Comparison of ENCODE assay signal across 16 cellular contexts in genomic region chr9:133058550-133059320, GRCh38. TPM values are rescaled to one million over a fixed set of nuclear protein-coding genes. Genes with fewer than 3 reads are reported as not detected.
DNase-seq lines count a peak whose midpoint lies in the region; ATAC-seq and TF ChIP-seq lines count a peak whose summit lies in the region.
"Had no signal": no experiment of that assay in that cellular context is flagged by ENCODE, and none has a peak within 500 bp of the region (broad histone marks: within the 10 kb centered on the region; RNA-seq: fewer than 3 reads in every experiment).

No MANE protein-coding gene starts in this region.

- H3K9ac ChIP-seq in KMS-11, result no peak overlapping the region

- DNase-seq in activated T-cell treated with anti-CD3 and anti-CD28 coated beads, Interleukin-2, amount 50 U/mL, for 24 hours, result no peak
- no peak for DNase-seq in activated T-cell treated with anti-CD3 and anti-CD28 coated beads for 4 hours
- no peak for DNase-seq in activated naive CD8-positive, alpha-beta T cell treated with anti-CD3 and anti-CD28 coated beads for 36 hours
- no peak for DNase-seq in osteocyte (ENCODE audit: extremely low spot score, unreplicated experiment)
- DNase-seq in cardiac septum (ENCODE audit: low spot score), result no peak
- no peak for DNase-seq in left ventricle myocardium superior
- DNase-seq in NCI-H748 (lab: John Stamatoyannopoulos, UW; ENCODE audit: unreplicated experiment), result no peak
- DNase-seq: activated B cell treated with CpG ODN at 0.5 μM for 24 hours, DND-41, left colon, NCI-H1105, NCI-H524, SHP77 treated with DMSO at 0.1 percent for 48 hours, uterus had no signal

- peaks cover 43% of the 10 kb centered on the region for H3K4me1 Mint-ChIP-seq in activated T-cell treated with anti-CD3 and anti-CD28 coated beads, Interleukin-2, amount 50 U/mL, for 24 hours (ENCODE audit: low read depth)
- peaks cover 38% of the 10 kb centered on the region for H3K4me1 Mint-ChIP-seq in activated naive CD8-positive, alpha-beta T cell treated with anti-CD3 and anti-CD28 coated beads for 36 hours
- H3K4me1 Mint-ChIP-seq in osteocyte (ENCODE audit: unreplicated experiment), result peaks cover 58% of the 10 kb centered on the region

- H3K79me2 ChIP-seq in KMS-11 (ENCODE audit: insufficient read depth, low read depth), result no peaks in the 10 kb centered on the region

- H3K27me3 ChIP-seq in KMS-11 (ENCODE audit: insufficient read depth, low read depth), result no peaks in the 10 kb centered on the region
- H3K27me3 ChIP-seq: uterus had no signal

- TF ChIP-seq CTCF in KMS-11 (conservative IDR thresholded peaks at IDR 0.05; ENCODE audit: low read depth, low read length), result no peak
- TF ChIP-seq CTCF in osteocyte (IDR thresholded peaks at IDR 0.05), result no peak

- H3K36me3 ChIP-seq in KMS-11 (ENCODE audit: insufficient read depth), result no peaks in the 10 kb centered on the region
- H3K36me3 ChIP-seq: uterus had no signal

- H4K20me1 ChIP-seq in KMS-11 (ENCODE audit: insufficient read depth), result no peaks in the 10 kb centered on the region

- no peak for ATAC-seq in left ventricle myocardium superior
- ATAC-seq: left colon had no signal

- no peak overlapping the region for H3K4me3 Mint-ChIP-seq in activated T-cell treated with anti-CD3 and anti-CD28 coated beads, Interleukin-2, amount 50 U/mL, for 24 hours
- no peak overlapping the region for H3K4me3 Mint-ChIP-seq in activated naive CD8-positive, alpha-beta T cell treated with anti-CD3 and anti-CD28 coated beads for 36 hours
- H3K4me3 Mint-ChIP-seq in osteocyte (ENCODE audit: unreplicated experiment), result no peak overlapping the region
- H3K4me3 Mint-ChIP-seq: activated B cell treated with CpG ODN at 0.5 μM for 24 hours had no signal

- peak overlapping the region; percentile 82 for H3K27ac Mint-ChIP-seq in activated T-cell treated with anti-CD3 and anti-CD28 coated beads, Interleukin-2, amount 50 U/mL, for 24 hours
- peak overlapping the region; percentile 74 for H3K27ac Mint-ChIP-seq in activated naive CD8-positive, alpha-beta T cell treated with anti-CD3 and anti-CD28 coated beads for 36 hours
- peak overlapping the region; percentile 20 for H3K27ac Mint-ChIP-seq in osteocyte (ENCODE audit: unreplicated experiment)
- H3K27ac Mint-ChIP-seq: activated B cell treated with CpG ODN at 0.5 μM for 24 hours had no signal

- H3K4me2 ChIP-seq in KMS-11, result peak overlapping the region; percentile 42; the same call in 1 of the 2 replicates

- no peaks in the 10 kb centered on the region for H3K27me3 Mint-ChIP-seq in activated T-cell treated with anti-CD3 and anti-CD28 coated beads, Interleukin-2, amount 50 U/mL, for 24 hours
- H3K27me3 Mint-ChIP-seq in activated naive CD8-positive, alpha-beta T cell treated with anti-CD3 and anti-CD28 coated beads for 36 hours, result no peaks in the 10 kb centered on the region
- H3K27me3 Mint-ChIP-seq in osteocyte (ENCODE audit: unreplicated experiment), result no peaks in the 10 kb centered on the region
- H3K27me3 Mint-ChIP-seq: activated B cell treated with CpG ODN at 0.5 μM for 24 hours had no signal

- peak overlapping the region; percentile 32; the same call in 1 of the 2 replicates for H3K27ac ChIP-seq in KMS-11
- H3K27ac ChIP-seq: neutrophil, uterus had no signal

- H3K36me3 Mint-ChIP-seq in activated T-cell treated with anti-CD3 and anti-CD28 coated beads, Interleukin-2, amount 50 U/mL, for 24 hours (ENCODE audit: low read depth), result peaks cover 52% of the 10 kb centered on the region
- peaks cover 23% of the 10 kb centered on the region for H3K36me3 Mint-ChIP-seq in activated naive CD8-positive, alpha-beta T cell treated with anti-CD3 and anti-CD28 coated beads for 36 hours
- H3K36me3 Mint-ChIP-seq in osteocyte (ENCODE audit: unreplicated experiment), result peaks cover 30% of the 10 kb centered on the region

- H2AFZ ChIP-seq in KMS-11 (ENCODE audit: low read depth), result no peak overlapping the region

- H3K9me3 Mint-ChIP-seq in activated T-cell treated with anti-CD3 and anti-CD28 coated beads, Interleukin-2, amount 50 U/mL, for 24 hours, result no peaks in the 10 kb centered on the region
- H3K9me3 Mint-ChIP-seq in activated naive CD8-positive, alpha-beta T cell treated with anti-CD3 and anti-CD28 coated beads for 36 hours, result no peaks in the 10 kb centered on the region
- H3K9me3 Mint-ChIP-seq in osteocyte (ENCODE audit: unreplicated experiment), result no peaks in the 10 kb centered on the region
- H3K9me3 Mint-ChIP-seq: activated B cell treated with CpG ODN at 0.5 μM for 24 hours had no signal

- intact Hi-C loops in cardiac septum (cut with DNase I), result loop anchor here (5.0 kb wide), 1 partner anchor 79 kb away; no protein-coding TSS in a partner anchor
- intact Hi-C loops in left ventricle myocardium superior (cut with micrococcal nuclease), result no loop called here

- H3K4me1 ChIP-seq in KMS-11 (ENCODE audit: low read depth, poor library complexity, severe bottlenecking), result peaks cover 29% of the 10 kb centered on the region
- H3K4me1 ChIP-seq: uterus had no signal

- H3K4me3 ChIP-seq in KMS-11 (IDR thresholded peaks at IDR 0.05; ENCODE audit: insufficient read depth, low read depth, low read length), result no peak overlapping the region
- H3K4me3 ChIP-seq: uterus had no signal

RNA-seq across cellular contexts. Expression of gene CEL, which starts 3.0 kb away (rescaled TPM):
- total RNA-seq in activated naive CD8-positive, alpha-beta T cell treated with anti-CD3 and anti-CD28 coated beads for 36 hours, result 1 to 10 TPM; 2.3 to 2.8 TPM
- 1.3 and 1.9 TPM in 2 replicates for total RNA-seq in osteocyte
- total RNA-seq in cardiac septum, result 0.59 TPM
- total RNA-seq in left ventricle myocardium superior, result 7.2 TPM

RNA-seq across cellular contexts. Expression of gene GTF3C5, which starts 27.9 kb away (rescaled TPM):
- 10 to 100 TPM; 85.4 to 90.2 TPM for total RNA-seq in activated naive CD8-positive, alpha-beta T cell treated with anti-CD3 and anti-CD28 coated beads for 36 hours
- total RNA-seq in osteocyte (60.7 and 65.1 TPM in 2 replicates), cardiac septum (27.6 TPM), left ventricle myocardium superior (60.8 TPM)

Comparison
In these comparisons a context has a peak if more than half of its experiments do, and no peak if none do; other contexts are left out.
1. H3K27ac Mint-ChIP-seq: peak in every context shown above with its lines; median percentile 82 in activated T-cell treated with anti-CD3 and anti-CD28 coated beads, Interleukin-2, amount 50 U/mL, for 24 hours; 74 in activated naive CD8-positive, alpha-beta T cell treated with anti-CD3 and anti-CD28 coated beads for 36 hours; 20 in osteocyte.